ENCODE assay signal across 1 cellular context in genomic region chr5:67815455-67816391, GRCh38.
TF ChIP-seq lines count a peak whose summit lies in the region.

No MANE protein-coding gene starts in this region.

TF ChIP-seq in HepG2, 621 proteins besides CTCF, POLR2A, EP300 and RAD21 (continued from another document and continues in another):
- TF ChIP-seq ZNF407 (CRISPR knock-in tag; IDR thresholded peaks at IDR 0.05; ENCODE audit: not compliant biosample characterization) (no peak), RERE (CRISPR knock-in tag; IDR thresholded peaks at IDR 0.05; ENCODE audit: low read depth) (peak; percentile 38; the same call in 1 of the 2 replicates), PAXIP1 (CRISPR knock-in tag; conservative IDR thresholded peaks at IDR 0.05) (peak; percentile 57; the same call in 1 of the 2 replicates), CCAR2 (optimal IDR thresholded peaks at IDR 0.05; ENCODE audit: low read depth, low read length) (no peak), ZNF672 (CRISPR knock-in tag; IDR thresholded peaks at IDR 0.05) (no peak), ZNF691 (CRISPR knock-in tag; IDR thresholded peaks at IDR 0.05; ENCODE audit: borderline replicate concordance, low read depth) (no peak), ZNF235 (CRISPR knock-in tag; IDR thresholded peaks at IDR 0.05; ENCODE audit: borderline replicate concordance) (no peak), ZNF329 (CRISPR knock-in tag; IDR thresholded peaks at IDR 0.05; ENCODE audit: low read depth) (no peak), MAFF (IDR thresholded peaks at IDR 0.05; ENCODE audit: low read depth, low read length) (0 out of 2 replicates have a peak, but pooled peaks have one; percentile 34), HBP1 (CRISPR knock-in tag; IDR thresholded peaks at IDR 0.05; ENCODE audit: low read depth) (no peak), IRF2 (CRISPR knock-in tag; IDR thresholded peaks at IDR 0.05) (peak; percentile 21; the same call in 1 of the 2 replicates), GATA4 (IDR thresholded peaks at IDR 0.05; ENCODE audit: borderline replicate concordance, low read depth) (peak; percentile 62; the same call in 1 of the 2 replicates), ZNF780A (CRISPR knock-in tag; IDR thresholded peaks at IDR 0.05) (no peak), TFE3 (CRISPR knock-in tag; IDR thresholded peaks at IDR 0.05) (peak; percentile 66; the same call in 1 of the 2 replicates), ZNF839 (CRISPR knock-in tag; IDR thresholded peaks at IDR 0.05; ENCODE audit: borderline replicate concordance) (no peak), RXRB (CRISPR knock-in tag; IDR thresholded peaks at IDR 0.05; ENCODE audit: borderline replicate concordance) (peak; percentile 38; the same call in 1 of the 2 replicates), FOXO1 (CRISPR knock-in tag; IDR thresholded peaks at IDR 0.05) (peak; percentile 61), NFYC (CRISPR knock-in tag; IDR thresholded peaks at IDR 0.05) (no peak), TP53 (CRISPR knock-in tag; conservative IDR thresholded peaks at IDR 0.05) (no peak), FOXP4 (CRISPR knock-in tag; IDR thresholded peaks at IDR 0.05) (peak; percentile 59; the same call in 1 of the 2 replicates), HNF4A (CRISPR knock-in tag; IDR thresholded peaks at IDR 0.05) (peak; percentile 61), GABPB1 (CRISPR knock-in tag; IDR thresholded peaks at IDR 0.05) (no peak), HDAC1 (CRISPR knock-in tag; IDR thresholded peaks at IDR 0.05) (peak; percentile 45; the same call in 1 of the 2 replicates)
